ENCODE assay signal across 12 cellular contexts in the genomic region with DNA sequence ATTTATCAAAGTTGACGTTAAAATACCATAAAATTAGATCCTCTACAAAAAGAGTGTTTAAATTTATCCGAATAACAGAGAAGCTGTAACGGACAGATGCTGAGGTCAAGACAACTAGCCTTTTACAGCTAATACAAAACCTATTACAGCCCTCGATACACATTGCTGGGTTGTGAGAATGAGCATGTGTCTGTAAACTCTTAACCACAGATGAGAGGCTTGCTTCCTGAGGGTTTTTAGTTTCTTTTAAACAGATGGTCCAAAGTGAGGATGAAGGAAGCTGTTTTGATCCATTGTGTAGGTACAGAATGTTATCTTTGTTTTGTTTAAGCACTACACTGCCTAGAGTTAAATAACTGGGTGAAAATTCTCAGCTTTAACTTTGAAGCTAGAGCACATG.
DNase-seq lines count a peak whose midpoint lies in the region; ATAC-seq and TF ChIP-seq lines count a peak whose summit lies in the region.
"Had no signal": no experiment of that assay in that cellular context is flagged by ENCODE, and none has a peak within 500 bp of the region (broad histone marks: within the 10 kb centered on the region; RNA-seq: fewer than 3 reads in every experiment).

No MANE protein-coding gene starts in this region.

- no peak overlapping the region for H4K5ac ChIP-seq in H9 (ENCODE audit: insufficient read length, low read depth, low read length)

- no peaks in the 10 kb centered on the region for H3K23me2 ChIP-seq in H9 (ENCODE audit: insufficient read length, low read depth, low read length, poor library complexity, severe bottlenecking)

- CTCF ChIA-PET in AG04450 (lab: Charles Lee): interaction anchor here (1.2 to 1.4 kb wide), 2 partner anchors 9 to 120 kb away, joined by 3 to 4 read pairs; no protein-coding TSS in a partner anchor

- no peak overlapping the region for H2BK120ac ChIP-seq in H9 (ENCODE audit: low read depth, low read length, poor library complexity, severe bottlenecking)

- no peaks in the 10 kb centered on the region for H4K20me1 ChIP-seq in H9 (ENCODE audit: control insufficient read depth, insufficient read depth, insufficient read length)

- H3K9ac ChIP-seq in H9 (ENCODE audit: extremely low read depth, insufficient read length, low read length): no peak overlapping the region

- peaks cover 16 to 23% of the 10 kb centered on the region in 2 experiments for H3K4me1 Mint-ChIP-seq in H9
- H3K4me1 Mint-ChIP-seq: activated naive CD8-positive, alpha-beta T cell treated with anti-CD3 and anti-CD28 coated beads for 36 hours had no signal

- DNase-seq in AG04450 (ENCODE audit: low read depth, low spot score) (peak; percentile 36), NCI-H2171 treated with DMSO at 0.1 percent for 48 hours (lab: John Stamatoyannopoulos, UW) (peak; percentile 78), pons (ENCODE audit: low spot score) (no peak), 8988T (no peak), H9 (no peak)
- DNase-seq in activated CD8-positive, alpha-beta memory T cell treated with anti-CD3 and anti-CD28 coated beads for 24 hours: no peak
- DNase-seq: activated naive CD8-positive, alpha-beta T cell treated with anti-CD3 and anti-CD28 coated beads for 36 hours; mammary epithelial cell; stimulated activated CD4-positive, alpha-beta T cell treated with anti-CD3 and anti-CD28 coated beads, Interleukin-12 subunit alpha, Interleukin-12 subunit beta, amount 100 ng/mL, for 4 hours had no signal

- H3K14ac ChIP-seq in H9 (ENCODE audit: insufficient read depth, low read length): no peak overlapping the region

- H2AK5ac ChIP-seq in H9 (ENCODE audit: insufficient read length, low read length): no peak overlapping the region

- no peak overlapping the region for H2BK5ac ChIP-seq in H9 (ENCODE audit: insufficient read length, low read length)

- no peak overlapping the region for H2BK20ac ChIP-seq in H9 (ENCODE audit: low read depth, low read length, poor library complexity, severe bottlenecking)

- no peaks in the 10 kb centered on the region for H3K79me2 ChIP-seq in H9 (ENCODE audit: insufficient read depth, low read length)

- ATAC-seq in GM21423 (IDR thresholded peaks at IDR 0.05; ENCODE audit: unreplicated experiment): peak; percentile 71
- ATAC-seq: WTC11 had no signal

- H3K27ac Mint-ChIP-seq in H9: no peak overlapping the region
- H3K27ac Mint-ChIP-seq: activated naive CD8-positive, alpha-beta T cell treated with anti-CD3 and anti-CD28 coated beads for 36 hours; WTC11 had no signal

- H3K36me3 Mint-ChIP-seq in H9 (ENCODE audit: insufficient read depth in 1 of 3, low read depth in 3 of 3): peaks cover 0 to 1% (median 0%) of the 10 kb centered on the region in 3 experiments; a peak in 1 of 7 replicates
- H3K36me3 Mint-ChIP-seq: activated naive CD8-positive, alpha-beta T cell treated with anti-CD3 and anti-CD28 coated beads for 36 hours; WTC11 had no signal

- no peak overlapping the region for H4K91ac ChIP-seq in H9 (ENCODE audit: insufficient read length, low read depth, low read length)

- H3K27me3 Mint-ChIP-seq in H9 (ENCODE audit: low read depth): no peaks in the 10 kb centered on the region

- no peak overlapping the region for H2AFZ ChIP-seq in H9 (ENCODE audit: low read length)

- H3K27me3 ChIP-seq in AG04450 (ENCODE audit: control insufficient read depth, insufficient read depth, low read length) (no peaks in the 10 kb centered on the region), ectodermal cell (ENCODE audit: control insufficient read depth, insufficient read depth, low read length, poor library complexity, severe bottlenecking) (no peaks in the 10 kb centered on the region), H9 (ENCODE audit: insufficient read depth, low read length) (no peaks in the 10 kb centered on the region)

- 82 to 94% methylated on average over 3 to 4 of the region's 4 CpGs for WGBS in ectodermal cell, 2 experiments
- WGBS in H9 (ENCODE audit: extremely low coverage, insufficient read length, low lambda C conversion rate): no CpG with 5 or more reads among the region's 4 CpGs

- H3K4ac ChIP-seq in H9 (ENCODE audit: low read depth, low read length): no peak overlapping the region

- H3K9me3 ChIP-seq in AG04450 (ENCODE audit: control insufficient read depth, insufficient read depth, low read length) (no peaks in the 10 kb centered on the region), ectodermal cell (ENCODE audit: control insufficient read depth, low read length) (no peaks in the 10 kb centered on the region), H9 (ENCODE audit: control insufficient read depth, low read depth, low read length) (no peaks in the 10 kb centered on the region)

- no peak overlapping the region for H2BK15ac ChIP-seq in H9 (ENCODE audit: low read depth, low read length)

- H3K56ac ChIP-seq in H9 (ENCODE audit: insufficient read length, low read depth, low read length): no peak overlapping the region

- H3T11ph ChIP-seq in H9 (ENCODE audit: low read length): no peak overlapping the region

- no peaks in the 10 kb centered on the region for H3K36me3 ChIP-seq in ectodermal cell (ENCODE audit: control insufficient read depth, insufficient read depth, low read length)

- H4K8ac ChIP-seq in H9 (replicated peaks; ENCODE audit: insufficient read length, low read depth, low read length): no peak overlapping the region

- H3K18ac ChIP-seq in H9 (ENCODE audit: insufficient read length, low read depth, low read length): no peak overlapping the region

- TF ChIP-seq CTCF in AG04450 (IDR thresholded peaks at IDR 0.05; ENCODE audit: low read depth, low read length) (no peak), H9 (conservative IDR thresholded peaks at IDR 0.05) (no peak)

- H2BK12ac ChIP-seq in H9 (ENCODE audit: insufficient read length, low read depth, low read length): no peak overlapping the region

- H3K79me1 ChIP-seq in H9 (ENCODE audit: insufficient read depth, low read depth, low read length, poor library complexity, severe bottlenecking): no peaks in the 10 kb centered on the region

- H3K9me3 Mint-ChIP-seq in H9: no peaks in the 10 kb centered on the region
- H3K9me3 Mint-ChIP-seq: activated naive CD8-positive, alpha-beta T cell treated with anti-CD3 and anti-CD28 coated beads for 36 hours had no signal

- H3K4me2 ChIP-seq in H9 (ENCODE audit: insufficient read depth, insufficient read length, low read length): no peak overlapping the region

- H3K4me1 ChIP-seq in ectodermal cell (ENCODE audit: control insufficient read depth, insufficient read depth, low read length) (peaks cover 20% of the 10 kb centered on the region), H9 (ENCODE audit: insufficient read depth, low read length) (no peaks in the 10 kb centered on the region; the same call in 1 of the 2 replicates)

- H3K27ac ChIP-seq in AG04450 (ENCODE audit: low read depth, low read length): no peak overlapping the region
- peak overlapping the region; percentile 22 for H3K27ac ChIP-seq in ectodermal cell (ENCODE audit: insufficient read depth, low read depth, low read length, poor library complexity, severe bottlenecking)
- no peak overlapping the region for H3K27ac ChIP-seq in H9 (ENCODE audit: insufficient read length, low read depth, low read length)

- no peak overlapping the region for H3K23ac ChIP-seq in H9 (ENCODE audit: insufficient read length, low read depth, low read length)

- POLR2A ChIA-PET in AG04450 (lab: Yijun Ruan, JAX): interaction anchor here (0.5 kb wide), 1 partner anchor 111 kb away, joined by 5 read pairs; no protein-coding TSS in a partner anchor

- no peak overlapping the region for H3K4me3 Mint-ChIP-seq in H9
- H3K4me3 Mint-ChIP-seq: activated naive CD8-positive, alpha-beta T cell treated with anti-CD3 and anti-CD28 coated beads for 36 hours; WTC11 had no signal

- H3K4me3 ChIP-seq in AG04450 (ENCODE audit: low read depth, low read length) (no peak overlapping the region), ectodermal cell (ENCODE audit: insufficient read depth, low read depth, low read length) (no peak overlapping the region)

Comparison
In these comparisons a context has a peak if more than half of its experiments do, and no peak if none do; other contexts are left out.
1. DNase-seq: peak in AG04450 (single experiment) and NCI-H2171 treated with DMSO at 0.1 percent for 48 hours (single experiment); none in pons (single experiment), activated CD8-positive, alpha-beta memory T cell treated with anti-CD3 and anti-CD28 coated beads for 24 hours (single experiment), 8988T (single experiment) and H9 (single experiment).